ENCODE assay signal across 8 cellular contexts in the genomic region with DNA sequence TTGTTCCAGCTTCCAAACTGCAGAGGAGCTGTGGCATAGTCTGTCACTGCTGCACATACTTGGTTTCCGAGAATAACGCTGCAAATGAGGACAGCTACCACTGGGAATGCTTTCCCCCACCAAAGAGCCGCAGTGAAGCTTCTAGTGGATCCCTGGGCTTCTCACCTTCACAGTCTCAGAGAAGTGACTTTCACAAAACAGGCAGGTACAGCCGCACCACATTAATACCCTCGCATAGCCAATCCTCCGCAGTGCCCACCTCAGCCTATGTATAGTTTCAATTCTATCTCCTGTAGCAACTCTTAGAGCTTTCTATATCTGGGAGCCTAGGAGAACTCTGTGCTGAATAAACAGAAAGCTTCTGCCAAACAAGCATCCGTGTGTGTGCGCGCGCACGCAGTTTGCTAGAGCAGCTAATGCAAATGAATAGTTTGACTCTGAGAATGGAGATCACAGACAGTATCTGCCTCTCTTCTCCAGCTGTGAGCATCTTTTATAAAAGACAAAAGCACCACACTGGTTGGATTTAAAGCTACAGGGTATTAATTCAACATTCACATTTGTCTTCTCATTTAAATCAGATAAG.
A peak's percentile ranks its signal among the peaks of the same experiment; 100 is the strongest.
DNase-seq lines count a peak whose midpoint lies in the region; ATAC-seq and TF ChIP-seq lines count a peak whose summit lies in the region.

No MANE protein-coding gene starts in this region.

- DNase-seq in DMS53 treated with DMSO at 0.1 percent for 48 hours (lab: John Stamatoyannopoulos, UW; ENCODE audit: unreplicated experiment), result peak; percentile 76
- peak; percentile 72 for DNase-seq in SK-N-DZ (ENCODE audit: low spot score)
- peak; percentile 90 for DNase-seq in Right ventricle myocardium superior
- DNase-seq in occipital lobe (lab: John Stamatoyannopoulos, UW), result peak; percentile 83
- no peak for DNase-seq in spleen

- no peaks in the 10 kb centered on the region for H3K27me3 ChIP-seq in spleen (replicated peaks in 1 of 7)

- H3K4me3 ChIP-seq in spleen, result no peak overlapping the region

- no peaks in the 10 kb centered on the region for H3K36me3 ChIP-seq in spleen

- TF ChIP-seq CTCF in spleen (IDR thresholded peaks at IDR 0.05 in 8 of 11, conservative IDR thresholded peaks at IDR 0.05 in 3 of 11), result no peak

- peak overlapping the region in 2 of 8 donors; percentile 4 to 31 for H3K27ac ChIP-seq in spleen

- TF ChIP-seq POLR2A in spleen (IDR thresholded peaks at IDR 0.05), result no peak

- intact Hi-C loops in Right ventricle myocardium superior (cut with DNase I), result no loop called here
- intact Hi-C loops in spleen (cut with DNase I; ENCODE audit: low total_unique reads), result no loop called here

- H3K4me1 ChIP-seq in spleen, result peaks cover 0 to 14% (median 8%) of the 10 kb centered on the region in 6 donors

- ATAC-seq in Right ventricle myocardium superior (ENCODE audit: poor library complexity) (peak; percentile 84), HG02852 (IDR thresholded peaks at IDR 0.05; ENCODE audit: unreplicated experiment) (no peak), HG03571 (IDR thresholded peaks at IDR 0.05; ENCODE audit: unreplicated experiment) (no peak), HG02623 (IDR thresholded peaks at IDR 0.05; ENCODE audit: unreplicated experiment) (no peak)

- WGBS in spleen, 5 donors, result 85 to 90% (median 90%) methylated on average over 11 of the region's 11 CpGs

- H3K9me3 ChIP-seq in spleen, result no peaks in the 10 kb centered on the region
